8 cellular contexts compared by ENCODE assay signal in the genomic region with DNA sequence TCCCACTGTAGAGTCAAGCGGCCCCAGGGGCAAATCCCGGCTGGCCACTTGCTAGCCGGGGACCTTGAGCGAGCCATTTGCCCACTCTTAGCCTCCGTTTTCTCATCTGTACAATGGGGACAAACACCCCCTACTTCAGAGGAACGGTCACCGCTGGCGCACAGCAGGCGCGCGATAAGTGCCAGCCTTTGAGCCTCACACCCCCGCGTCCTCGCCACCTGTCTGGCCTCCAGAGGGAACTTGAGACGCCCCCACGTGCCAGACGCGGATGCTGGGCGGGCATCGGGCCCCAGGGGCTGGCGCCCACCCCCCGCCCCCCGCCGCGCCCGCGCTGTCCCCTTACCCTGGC.
A peak's percentile ranks its signal among the peaks of the same experiment; 100 is the strongest.
DNase-seq lines count a peak whose midpoint lies in the region; ATAC-seq, FAIRE-seq and TF ChIP-seq lines count a peak whose summit lies in the region.

No MANE protein-coding gene starts in this region.

- no peaks in the 10 kb centered on the region for H3K27me3 Mint-ChIP-seq in activated T-helper 17 cell treated with anti-CD3 and anti-CD28 coated beads, Interleukin-2, amount 50 U/mL, for 72 hours
- H3K27me3 Mint-ChIP-seq in memory B cell = peaks cover 23% of the 10 kb centered on the region

- H3K36me3 ChIP-seq in HepG2 (replicated peaks in 1 of 2; ENCODE audit: control insufficient read depth in 1 of 2, insufficient read depth in 2 of 2, low read length in 2 of 2) (no peaks in the 10 kb centered on the region), right lobe of liver (no peaks in the 10 kb centered on the region)

- H3K27ac ChIP-seq in HepG2 (ENCODE audit: extremely low read length, insufficient read depth, low read length) = no peak overlapping the region
- H3K27ac ChIP-seq in right lobe of liver = no peak overlapping the region

- no peaks in the 10 kb centered on the region for H3K9me3 Mint-ChIP-seq in activated T-helper 17 cell treated with anti-CD3 and anti-CD28 coated beads, Interleukin-2, amount 50 U/mL, for 72 hours
- H3K9me3 Mint-ChIP-seq in memory B cell = no peaks in the 10 kb centered on the region

- no TSS peak for BruUV-seq in HepG2 (replicated peaks; lab: Mats Ljungman, UMichigan)

- no peak for TF ChIP-seq POLR2A in HepG2 (IDR thresholded peaks at IDR 0.05; ENCODE audit: insufficient read depth in 1 of 2, low read depth in 2 of 2, low read length in 2 of 2)
- no peak for TF ChIP-seq POLR2A in right lobe of liver (IDR thresholded peaks at IDR 0.05)

- TF ChIP-seq RAD21 in HepG2 (CRISPR knock-in tag; IDR thresholded peaks at IDR 0.05) = no peak

- ATAC-seq in HepG2 = no peak
- ATAC-seq in right lobe of liver = no peak
- ATAC-seq in activated T-helper 17 cell treated with anti-CD3 and anti-CD28 coated beads, Interleukin-2, amount 50 U/mL, for 72 hours (replicated peaks) = peak; percentile 25
- ATAC-seq in memory B cell (ENCODE audit: low read depth) = no peak
- ATAC-seq in GM18858 (IDR thresholded peaks at IDR 0.05; ENCODE audit: unreplicated experiment) = no peak
- ATAC-seq in GM19395 (IDR thresholded peaks at IDR 0.05; ENCODE audit: unreplicated experiment) = no peak
- ATAC-seq in HG03457 (IDR thresholded peaks at IDR 0.05; ENCODE audit: unreplicated experiment) = no peak

- 0 out of 2 replicates have a peak overlapping the region, but pooled peaks have one; percentile 23 for H3K4me2 ChIP-seq in HepG2 (ENCODE audit: low read depth, low read length)

- peaks cover 4% of the 10 kb centered on the region for H3K4me1 Mint-ChIP-seq in activated T-helper 17 cell treated with anti-CD3 and anti-CD28 coated beads, Interleukin-2, amount 50 U/mL, for 72 hours
- peaks cover 6% of the 10 kb centered on the region for H3K4me1 Mint-ChIP-seq in memory B cell

- no peak for TF ChIP-seq CTCF in HepG2 (CRISPR knock-in tag; IDR thresholded peaks at IDR 0.05)
- TF ChIP-seq CTCF in right lobe of liver (IDR thresholded peaks at IDR 0.05) = no peak

- CTCF ChIA-PET in HepG2 (lab: Yijun Ruan, JAX; ENCODE audit: low intra/inter-chr PET ratio, low total read pairs) = no interaction called here

- H3K9me3 ChIP-seq in HepG2 (ENCODE audit: low read length) (no peaks in the 10 kb centered on the region), right lobe of liver (no peaks in the 10 kb centered on the region)

- no peak overlapping the region for H2AFZ ChIP-seq in HepG2 (ENCODE audit: low read length)

- H3K36me3 Mint-ChIP-seq in activated T-helper 17 cell treated with anti-CD3 and anti-CD28 coated beads, Interleukin-2, amount 50 U/mL, for 72 hours (ENCODE audit: low read depth) = no peaks in the 10 kb centered on the region
- no peaks in the 10 kb centered on the region for H3K36me3 Mint-ChIP-seq in memory B cell

- H3K4me3 Mint-ChIP-seq in activated T-helper 17 cell treated with anti-CD3 and anti-CD28 coated beads, Interleukin-2, amount 50 U/mL, for 72 hours = peak overlapping the region; percentile 48
- H3K4me3 Mint-ChIP-seq in memory B cell = peak overlapping the region; percentile 70

- intact Hi-C loops in HepG2 (cut with micrococcal nuclease; ENCODE audit: unreplicated experiment) = no loop called here
- intact Hi-C loops in right lobe of liver (cut with DNase I) = no loop called here

- no peaks in the 10 kb centered on the region for H3K4me1 ChIP-seq in HepG2 (ENCODE audit: insufficient read depth, low read length)
- H3K4me1 ChIP-seq in right lobe of liver = no peaks in the 10 kb centered on the region

- in situ Hi-C loops in HepG2 (cut with HindIII; ENCODE audit: extremely low pct_ligation_motif_present, low pct_unique_long_range_greater_than_20kb) = no loop called here

- H3K27me3 ChIP-seq in HepG2 (ENCODE audit: control insufficient read depth in 1 of 2, insufficient read depth in 2 of 2, low read length in 2 of 2) = peaks cover 4 to 50% of the 10 kb centered on the region in 2 experiments
- H3K27me3 ChIP-seq in right lobe of liver = no peaks in the 10 kb centered on the region

- DNase-seq in HepG2 (ENCODE audit: low spot score) (no peak), right lobe of liver (no peak), memory B cell (ENCODE audit: low spot score in 2 of 2) (no peak), NCI-H446 (lab: John Stamatoyannopoulos, UW) (no peak)

- no peaks in the 10 kb centered on the region for H4K20me1 ChIP-seq in HepG2 (ENCODE audit: insufficient read depth, low read length)

- FAIRE-seq in HepG2 (lab: Jason Lieb, UNC) = no peak

- POLR2A ChIA-PET in HepG2 (lab: Yijun Ruan, JAX) = no interaction called here

- WGBS in HepG2 (ENCODE audit: low lambda C conversion rate) = 58% methylated on average over 19 of the region's 27 CpGs
- 89% methylated on average over 2 of the region's 27 CpGs for WGBS in right lobe of liver (ENCODE audit: insufficient coverage, low coverage, low lambda C conversion rate, missing lambda C conversion rate)

- TF ChIP-seq EP300 in HepG2 (IDR thresholded peaks at IDR 0.05; ENCODE audit: low read depth in 2 of 2, low read length in 2 of 2) = no peak
- TF ChIP-seq EP300 in HepG2 (CRISPR knock-in tag; IDR thresholded peaks at IDR 0.05; ENCODE audit: borderline replicate concordance) = no peak

- no peak overlapping the region for H3K9ac ChIP-seq in HepG2 (ENCODE audit: insufficient read depth, low read depth, low read length)

- no peaks in the 10 kb centered on the region for H3K79me2 ChIP-seq in HepG2 (ENCODE audit: insufficient read depth, low read length)

- H3K4me3 ChIP-seq in HepG2 (replicated peaks in 1 of 3; ENCODE audit: insufficient read depth in 1 of 3, low read depth in 2 of 3, low read length in 3 of 3) = no peak overlapping the region
- H3K4me3 ChIP-seq in right lobe of liver = peak overlapping the region in 1 of 3 donors; percentile 19

- H3K27ac Mint-ChIP-seq in activated T-helper 17 cell treated with anti-CD3 and anti-CD28 coated beads, Interleukin-2, amount 50 U/mL, for 72 hours = no peak overlapping the region
- H3K27ac Mint-ChIP-seq in memory B cell = no peak overlapping the region

TF ChIP-seq in HepG2, 621 proteins besides CTCF, POLR2A, EP300 and RAD21:
- TF ChIP-seq ZNF24 (IDR thresholded peaks at IDR 0.05) (no peak), ZNF629 (CRISPR knock-in tag; conservative IDR thresholded peaks at IDR 0.05) (peak; percentile 78), ZNF326 (CRISPR knock-in tag; IDR thresholded peaks at IDR 0.05; ENCODE audit: borderline replicate concordance) (no peak), CHD4 (IDR thresholded peaks at IDR 0.05; ENCODE audit: borderline replicate concordance, low read length) (0 out of 2 replicates have a peak, but pooled peaks have one; percentile 27)
- TF ChIP-seq, protein P1, sequence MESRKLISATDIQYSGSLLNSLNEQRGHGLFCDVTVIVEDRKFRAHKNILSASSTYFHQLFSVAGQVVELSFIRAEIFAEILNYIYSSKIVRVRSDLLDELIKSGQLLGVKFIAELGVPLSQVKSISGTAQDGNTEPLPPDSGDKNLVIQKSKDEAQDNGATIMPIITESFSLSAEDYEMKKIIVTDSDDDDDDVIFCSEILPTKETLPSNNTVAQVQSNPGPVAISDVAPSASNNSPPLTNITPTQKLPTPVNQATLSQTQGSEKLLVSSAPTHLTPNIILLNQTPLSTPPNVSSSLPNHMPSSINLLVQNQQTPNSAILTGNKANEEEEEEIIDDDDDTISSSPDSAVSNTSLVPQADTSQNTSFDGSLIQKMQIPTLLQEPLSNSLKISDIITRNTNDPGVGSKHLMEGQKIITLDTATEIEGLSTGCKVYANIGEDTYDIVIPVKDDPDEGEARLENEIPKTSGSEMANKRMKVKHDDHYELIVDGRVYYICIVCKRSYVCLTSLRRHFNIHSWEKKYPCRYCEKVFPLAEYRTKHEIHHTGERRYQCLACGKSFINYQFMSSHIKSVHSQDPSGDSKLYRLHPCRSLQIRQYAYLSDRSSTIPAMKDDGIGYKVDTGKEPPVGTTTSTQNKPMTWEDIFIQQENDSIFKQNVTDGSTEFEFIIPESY (CRISPR knock-in tag; IDR thresholded peaks at IDR 0.05) = peak; percentile 54; the same call in 1 of the 2 replicates
